8 cellular contexts compared by ENCODE assay signal in the genomic region with DNA sequence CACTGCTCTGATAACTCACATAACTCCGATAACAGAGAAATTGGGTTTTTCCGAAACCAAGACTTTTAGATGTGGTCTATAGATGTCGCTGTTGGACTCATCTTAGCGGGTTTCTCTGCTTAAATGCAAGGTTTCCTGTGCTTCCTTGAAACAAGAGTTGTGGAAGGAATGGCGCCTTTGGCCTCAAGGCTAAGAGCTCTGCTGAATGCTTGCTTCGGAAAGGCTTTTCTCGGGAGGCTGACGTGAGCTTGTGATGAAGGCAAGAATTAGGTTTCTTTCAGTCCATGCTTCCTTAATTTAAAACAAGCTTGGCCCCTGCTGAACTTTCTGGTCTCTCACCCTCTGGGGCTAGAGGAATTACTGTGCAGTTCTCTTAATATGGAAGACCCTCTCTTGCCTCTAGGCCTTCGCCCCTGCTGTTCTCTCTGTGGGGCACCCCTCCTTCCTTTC.
A peak's percentile ranks its signal among the peaks of the same experiment; 100 is the strongest.
DNase-seq lines count a peak whose midpoint lies in the region; ATAC-seq, FAIRE-seq and TF ChIP-seq lines count a peak whose summit lies in the region.

No MANE protein-coding gene starts in this region.

- no peak for TF ChIP-seq POLR2A in erythroblast (IDR thresholded peaks at IDR 0.05; ENCODE audit: low read length)

- DNase-seq in AG09309 (ENCODE audit: low read depth) (peak; percentile 31), LoVo (ENCODE audit: low spot score) (peak; percentile 75), RCC 7860 (ENCODE audit: low spot score) (peak; percentile 65), erythroblast (lab: John Stamatoyannopoulos, UW) (peak; percentile 34 to 54), myocyte (ENCODE audit: low read depth) (peak; percentile 45)

- ATAC-seq in GM18870 (IDR thresholded peaks at IDR 0.05; ENCODE audit: unreplicated experiment) (no peak), GM18858 (IDR thresholded peaks at IDR 0.05; ENCODE audit: unreplicated experiment) (no peak)

- TF ChIP-seq CTCF in AG09309 (IDR thresholded peaks at IDR 0.05; ENCODE audit: control insufficient read depth, insufficient read depth, low read depth, low read length, missing control alignments) (peak; percentile 67), GM12874 (IDR thresholded peaks at IDR 0.05; ENCODE audit: insufficient read depth, low read depth, low read length) (peak; percentile 54)

- peak; percentile 75 for FAIRE-seq in RCC 7860 (lab: Jason Lieb, UNC)

- H3K4me3 ChIP-seq in AG09309 (ENCODE audit: control insufficient read depth, low read depth, low read length): no peak overlapping the region
